In genomic region chr12:70830221-70831061, GRCh38 we compare ENCODE assay signal across 16 cellular contexts.
DNase-seq lines count a peak whose midpoint lies in the region; ATAC-seq and TF ChIP-seq lines count a peak whose summit lies in the region.
"Had no signal": no experiment of that assay in that cellular context is flagged by ENCODE, and none has a peak within 500 bp of the region (broad histone marks: within the 10 kb centered on the region; RNA-seq: fewer than 3 reads in every experiment).

No MANE protein-coding gene starts in this region.

- no peak overlapping the region for H3K4me2 ChIP-seq in mesendoderm (ENCODE audit: low read length)
- H3K4me2 ChIP-seq: BLaER1 had no signal

- no peak for TF ChIP-seq CTCF in gastrocnemius medialis (IDR thresholded peaks at IDR 0.05 in 4 of 5, conservative IDR thresholded peaks at IDR 0.05 in 1 of 5)

- intact Hi-C loops in Right ventricle myocardium superior (cut with DNase I), result no loop called here
- intact Hi-C loops in left cardiac atrium (cut with DNase I), result no loop called here
- intact Hi-C loops in gastrocnemius medialis (cut with DNase I; ENCODE audit: low total_unique reads), result no loop called here

- ATAC-seq in Right ventricle myocardium superior (ENCODE audit: poor library complexity) (peak; percentile 34), left cardiac atrium (no peak), gastrocnemius medialis (no peak), HG03378 (IDR thresholded peaks at IDR 0.05; ENCODE audit: unreplicated experiment) (no peak)

- H3K79me2 ChIP-seq in mesendoderm (ENCODE audit: control insufficient read depth, insufficient read depth, low read length), result no peaks in the 10 kb centered on the region

- H3K4ac ChIP-seq in mesendoderm (ENCODE audit: low read depth, low read length), result no peak overlapping the region

- H3K9ac ChIP-seq in mesendoderm (ENCODE audit: low read length), result no peak overlapping the region
- H3K9ac ChIP-seq: BLaER1, GM23248 had no signal

- in situ Hi-C loops in gastrocnemius medialis (cut with MboI; ENCODE audit: low sequenced_read_pairs in 4 of 4), result no loop called here

- H3K56ac ChIP-seq in mesendoderm (ENCODE audit: low read length), result no peak overlapping the region

- no peak for TF ChIP-seq POLR2A in gastrocnemius medialis (IDR thresholded peaks at IDR 0.05)

- H2BK15ac ChIP-seq in mesendoderm (replicated peaks; ENCODE audit: low read depth), result no peak overlapping the region

- H3K27ac ChIP-seq in mesendoderm (ENCODE audit: low read depth, low read length) (no peak overlapping the region), gastrocnemius medialis (no peak overlapping the region)
- H3K27ac ChIP-seq: BLaER1, GM23248, HL-60 had no signal

- H2BK5ac ChIP-seq in mesendoderm (ENCODE audit: low read length), result no peak overlapping the region

- no CpG with 5 or more reads among the region's 4 CpGs for WGBS in mesendoderm (ENCODE audit: extremely low coverage, insufficient coverage, low lambda C conversion rate)

- H3K4me1 ChIP-seq in mesendoderm (ENCODE audit: control insufficient read depth, low read depth, low read length) (peaks cover 1% of the 10 kb centered on the region), gastrocnemius medialis (no peaks in the 10 kb centered on the region)
- H3K4me1 ChIP-seq: BLaER1, HAP-1 had no signal

- H3K4me3 ChIP-seq in mesendoderm (ENCODE audit: low read length), result no peak overlapping the region
- H3K4me3 ChIP-seq in gastrocnemius medialis, result no peak overlapping the region
- H3K4me3 ChIP-seq: BLaER1, GM23248, HAP-1 had no signal

- DNase-seq in Right ventricle myocardium superior (no peak), left cardiac atrium (no peak), cerebellar cortex (ENCODE audit: low spot score) (peak; percentile 47), mesendoderm (no peak), gastrocnemius medialis (no peak)
- DNase-seq in activated T-cell treated with anti-CD3 and anti-CD28 coated beads, Interleukin-2, amount 50 U/mL, for 48 hours, result no peak
- DNase-seq: 8988T; CD4-positive, alpha-beta memory T cell; DMS53; DND-41; EL; GM23248 had no signal

- H3K27me3 ChIP-seq in mesendoderm (ENCODE audit: insufficient read depth, low read length, poor library complexity), result no peaks in the 10 kb centered on the region
- H3K27me3 ChIP-seq in gastrocnemius medialis, result no peaks in the 10 kb centered on the region
- H3K27me3 ChIP-seq: BLaER1 had no signal

- H3K36me3 ChIP-seq in mesendoderm (ENCODE audit: control insufficient read depth, insufficient read depth, low read length), result no peaks in the 10 kb centered on the region
- no peaks in the 10 kb centered on the region for H3K36me3 ChIP-seq in gastrocnemius medialis
- H3K36me3 ChIP-seq: BLaER1, HAP-1 had no signal

- H2AK5ac ChIP-seq in mesendoderm (ENCODE audit: low read length), result no peak overlapping the region

- H2BK120ac ChIP-seq in mesendoderm (ENCODE audit: low read depth, low read length), result no peak overlapping the region

- H3K79me1 ChIP-seq in mesendoderm (ENCODE audit: low read length), result no peaks in the 10 kb centered on the region

- H3K9me3 ChIP-seq in gastrocnemius medialis, result no peaks in the 10 kb centered on the region
- H3K9me3 ChIP-seq: BLaER1, HAP-1 had no signal

- no peak overlapping the region for H4K5ac ChIP-seq in mesendoderm (ENCODE audit: low read length)

- no peak overlapping the region for H4K8ac ChIP-seq in mesendoderm (ENCODE audit: low read depth, low read length)

- H3K23ac ChIP-seq in mesendoderm (ENCODE audit: low read length), result no peak overlapping the region

- H3K18ac ChIP-seq in mesendoderm (ENCODE audit: low read length), result peak overlapping the region; percentile 68
